ENCODE assay signal across 1 cellular context in the genomic region with DNA sequence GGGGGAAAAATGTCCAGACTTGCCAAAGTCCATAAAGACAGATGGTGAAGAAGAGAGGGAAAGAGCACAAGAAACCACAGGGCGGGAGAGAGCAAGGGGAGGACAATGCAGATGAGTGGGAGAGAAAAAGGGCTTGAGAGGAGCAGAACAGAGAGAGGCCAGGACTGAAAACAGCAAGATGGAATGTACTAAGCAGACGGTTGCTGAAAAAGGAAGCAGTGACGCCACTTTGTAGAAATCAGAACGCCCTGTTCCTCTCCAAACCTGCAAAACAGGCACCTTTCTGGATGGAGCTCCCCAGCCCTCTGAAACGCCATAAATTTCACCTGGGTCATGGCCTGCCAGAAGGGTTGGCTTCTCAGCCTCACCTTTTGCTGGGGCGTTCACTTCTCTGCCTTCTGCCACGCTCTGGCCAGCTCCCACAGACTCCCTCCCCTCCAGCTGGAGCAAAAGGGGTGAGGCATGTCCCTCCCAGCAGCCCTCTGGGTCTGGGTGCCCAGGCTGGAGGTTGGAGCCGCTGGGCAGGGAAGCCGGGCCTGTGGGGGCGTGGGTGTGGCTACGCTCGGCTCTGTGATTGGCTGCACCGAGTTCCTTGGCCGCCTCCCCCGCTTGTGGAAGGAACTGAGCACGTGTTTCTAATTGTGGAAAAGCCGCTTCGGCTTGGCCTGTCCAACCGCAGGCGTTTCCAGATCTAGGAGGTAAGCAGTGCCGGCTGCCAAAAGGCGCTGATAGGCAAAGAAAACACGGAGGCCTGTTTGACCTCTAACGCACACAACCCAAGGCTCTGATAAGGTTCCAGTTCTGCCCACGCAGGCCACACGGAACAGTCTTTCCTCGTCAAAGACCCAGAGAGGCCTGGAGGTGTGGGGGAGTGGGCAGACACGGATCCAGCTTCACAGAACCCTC.
TF ChIP-seq lines count a peak whose summit lies in the region.

No MANE protein-coding gene starts in this region.

TF ChIP-seq in K562, 482 proteins besides CTCF, POLR2A, EP300 and RAD21 (continued from another document and continues in another):
- TF ChIP-seq, protein P1, sequence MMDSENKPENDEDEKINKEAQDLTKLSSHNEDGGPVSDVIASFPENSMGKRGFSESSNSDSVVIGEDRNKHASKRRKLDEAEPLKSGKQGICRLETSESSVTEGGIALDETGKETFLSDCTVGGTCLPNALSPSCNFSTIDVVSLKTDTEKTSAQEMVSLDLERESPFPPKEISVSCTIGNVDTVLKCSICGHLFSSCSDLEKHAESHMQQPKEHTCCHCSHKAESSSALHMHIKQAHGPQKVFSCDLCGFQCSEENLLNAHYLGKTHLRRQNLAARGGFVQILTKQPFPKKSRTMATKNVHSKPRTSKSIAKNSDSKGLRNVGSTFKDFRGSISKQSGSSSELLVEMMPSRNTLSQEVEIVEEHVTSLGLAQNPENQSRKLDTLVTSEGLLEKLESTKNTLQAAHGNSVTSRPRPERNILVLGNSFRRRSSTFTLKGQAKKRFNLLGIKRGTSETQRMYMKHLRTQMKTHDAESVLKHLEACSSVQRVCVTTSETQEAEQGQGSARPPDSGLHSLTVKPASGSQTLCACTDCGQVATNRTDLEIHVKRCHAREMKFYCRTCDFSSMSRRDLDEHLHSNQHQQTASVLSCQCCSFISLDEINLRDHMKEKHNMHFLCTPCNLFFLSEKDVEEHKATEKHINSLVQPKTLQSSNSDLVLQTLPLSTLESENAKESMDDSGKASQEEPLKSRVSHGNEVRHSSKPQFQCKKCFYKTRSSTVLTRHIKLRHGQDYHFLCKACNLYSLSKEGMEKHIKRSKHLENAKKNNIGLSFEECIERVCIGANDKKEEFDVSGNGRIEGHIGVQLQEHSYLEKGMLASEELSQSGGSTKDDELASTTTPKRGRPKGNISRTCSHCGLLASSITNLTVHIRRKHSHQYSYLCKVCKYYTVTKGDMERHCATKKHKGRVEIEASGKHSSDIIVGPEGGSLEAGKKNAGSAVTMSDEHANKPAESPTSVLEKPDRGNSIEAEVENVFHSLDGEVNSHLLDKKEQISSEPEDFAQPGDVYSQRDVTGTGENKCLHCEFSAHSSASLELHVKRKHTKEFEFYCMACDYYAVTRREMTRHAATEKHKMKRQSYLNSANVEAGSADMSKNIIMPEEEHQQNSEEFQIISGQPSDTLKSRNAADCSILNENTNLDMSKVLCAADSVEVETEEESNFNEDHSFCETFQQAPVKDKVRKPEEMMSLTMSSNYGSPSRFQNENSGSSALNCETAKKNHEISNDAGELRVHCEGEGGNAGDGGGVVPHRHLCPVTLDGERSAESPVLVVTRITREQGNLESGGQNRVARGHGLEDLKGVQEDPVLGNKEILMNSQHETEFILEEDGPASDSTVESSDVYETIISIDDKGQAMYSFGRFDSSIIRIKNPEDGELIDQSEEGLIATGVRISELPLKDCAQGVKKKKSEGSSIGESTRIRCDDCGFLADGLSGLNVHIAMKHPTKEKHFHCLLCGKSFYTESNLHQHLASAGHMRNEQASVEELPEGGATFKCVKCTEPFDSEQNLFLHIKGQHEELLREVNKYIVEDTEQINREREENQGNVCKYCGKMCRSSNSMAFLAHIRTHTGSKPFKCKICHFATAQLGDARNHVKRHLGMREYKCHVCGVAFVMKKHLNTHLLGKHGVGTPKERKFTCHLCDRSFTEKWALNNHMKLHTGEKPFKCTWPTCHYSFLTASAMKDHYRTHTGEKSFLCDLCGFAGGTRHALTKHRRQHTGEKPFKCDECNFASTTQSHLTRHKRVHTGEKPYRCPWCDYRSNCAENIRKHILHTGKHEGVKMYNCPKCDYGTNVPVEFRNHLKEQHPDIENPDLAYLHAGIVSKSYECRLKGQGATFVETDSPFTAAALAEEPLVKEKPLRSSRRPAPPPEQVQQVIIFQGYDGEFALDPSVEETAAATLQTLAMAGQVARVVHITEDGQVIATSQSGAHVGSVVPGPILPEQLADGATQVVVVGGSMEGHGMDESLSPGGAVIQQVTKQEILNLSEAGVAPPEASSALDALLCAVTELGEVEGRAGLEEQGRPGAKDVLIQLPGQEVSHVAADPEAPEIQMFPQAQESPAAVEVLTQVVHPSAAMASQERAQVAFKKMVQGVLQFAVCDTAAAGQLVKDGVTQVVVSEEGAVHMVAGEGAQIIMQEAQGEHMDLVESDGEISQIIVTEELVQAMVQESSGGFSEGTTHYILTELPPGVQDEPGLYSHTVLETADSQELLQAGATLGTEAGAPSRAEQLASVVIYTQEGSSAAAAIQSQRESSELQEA (IDR thresholded peaks at IDR 0.05; ENCODE audit: low read depth) = no peak
- TF ChIP-seq FOXM1 (IDR thresholded peaks at IDR 0.05; ENCODE audit: low read depth) (peak; percentile 15; the same call in 1 of the 2 replicates), FOXM1 (CRISPR knock-in tag; IDR thresholded peaks at IDR 0.05; ENCODE audit: low read depth) (no peak), SMARCA4 (IDR thresholded peaks at IDR 0.05) (peak; percentile 27; the same call in 1 of the 2 replicates), ZNF134 (CRISPR knock-in tag; conservative IDR thresholded peaks at IDR 0.05) (no peak), SP1 (CRISPR knock-in tag; IDR thresholded peaks at IDR 0.05) (0 out of 2 replicates have a peak, but pooled peaks have one; percentile 45), ZNF668 (CRISPR knock-in tag; IDR thresholded peaks at IDR 0.05) (peak; percentile 24; the same call in 1 of the 2 replicates), RBFOX2 (IDR thresholded peaks at IDR 0.05; ENCODE audit: low read depth, low read length) (peak; percentile 67), SMARCE1 (IDR thresholded peaks at IDR 0.05) (peak; percentile 17; the same call in 1 of the 2 replicates), CCNT2 (IDR thresholded peaks at IDR 0.05; ENCODE audit: borderline replicate concordance, extremely low read depth, insufficient read length, low read depth, low read length) (peak; percentile 34), DMBX1 (CRISPR knock-in tag; IDR thresholded peaks at IDR 0.05; ENCODE audit: borderline replicate concordance) (peak; percentile 81), MYBL2 (IDR thresholded peaks at IDR 0.05; ENCODE audit: low read depth) (no peak), MYBL2 (CRISPR knock-in tag; IDR thresholded peaks at IDR 0.05; ENCODE audit: borderline replicate concordance) (no peak), MED1 (CRISPR knock-in tag; IDR thresholded peaks at IDR 0.05; ENCODE audit: borderline replicate concordance) (no peak), GTF2A2 (tag; IDR thresholded peaks at IDR 0.05) (no peak), HMGN3 (IDR thresholded peaks at IDR 0.05; ENCODE audit: borderline replicate concordance, extremely low read depth, insufficient read length, low read depth, low read length) (peak; percentile 42), POLR2AphosphoS5 (IDR thresholded peaks at IDR 0.05; ENCODE audit: control insufficient read depth, insufficient read depth, low read depth, low read length) (peak; percentile 37; the same call in 1 of the 2 replicates), CHD2 (IDR thresholded peaks at IDR 0.05; ENCODE audit: low read depth, low read length) (peak; percentile 17; the same call in 1 of the 2 replicates), ZNF133 (CRISPR knock-in tag; IDR thresholded peaks at IDR 0.05) (no peak), SAFB (IDR thresholded peaks at IDR 0.05; ENCODE audit: borderline replicate concordance, low read depth, low read length) (no peak), CHD4 (IDR thresholded peaks at IDR 0.05; ENCODE audit: insufficient read depth, insufficient replicate concordance, low read depth, low read length, poor library complexity, severe bottlenecking) (no peak), POLR2H (tag; IDR thresholded peaks at IDR 0.05; ENCODE audit: low read depth) (no peak), GTF2F1 (IDR thresholded peaks at IDR 0.05; ENCODE audit: low read depth, low read length) (no peak), CBX1 (IDR thresholded peaks at IDR 0.05; ENCODE audit: low read depth) (0 out of 2 replicates have a peak, but pooled peaks have one; percentile 53), TEAD1 (CRISPR knock-in tag; IDR thresholded peaks at IDR 0.05) (peak in 1 of 2 experiments; percentile 13; a peak in 1 of 4 replicates), RAD51 (IDR thresholded peaks at IDR 0.05; ENCODE audit: borderline replicate concordance, low read depth) (peak; percentile 81), ASH1L (IDR thresholded peaks at IDR 0.05; ENCODE audit: borderline replicate concordance, low read depth, partially characterized antibody) (no peak)
- TF ChIP-seq, protein P2, sequence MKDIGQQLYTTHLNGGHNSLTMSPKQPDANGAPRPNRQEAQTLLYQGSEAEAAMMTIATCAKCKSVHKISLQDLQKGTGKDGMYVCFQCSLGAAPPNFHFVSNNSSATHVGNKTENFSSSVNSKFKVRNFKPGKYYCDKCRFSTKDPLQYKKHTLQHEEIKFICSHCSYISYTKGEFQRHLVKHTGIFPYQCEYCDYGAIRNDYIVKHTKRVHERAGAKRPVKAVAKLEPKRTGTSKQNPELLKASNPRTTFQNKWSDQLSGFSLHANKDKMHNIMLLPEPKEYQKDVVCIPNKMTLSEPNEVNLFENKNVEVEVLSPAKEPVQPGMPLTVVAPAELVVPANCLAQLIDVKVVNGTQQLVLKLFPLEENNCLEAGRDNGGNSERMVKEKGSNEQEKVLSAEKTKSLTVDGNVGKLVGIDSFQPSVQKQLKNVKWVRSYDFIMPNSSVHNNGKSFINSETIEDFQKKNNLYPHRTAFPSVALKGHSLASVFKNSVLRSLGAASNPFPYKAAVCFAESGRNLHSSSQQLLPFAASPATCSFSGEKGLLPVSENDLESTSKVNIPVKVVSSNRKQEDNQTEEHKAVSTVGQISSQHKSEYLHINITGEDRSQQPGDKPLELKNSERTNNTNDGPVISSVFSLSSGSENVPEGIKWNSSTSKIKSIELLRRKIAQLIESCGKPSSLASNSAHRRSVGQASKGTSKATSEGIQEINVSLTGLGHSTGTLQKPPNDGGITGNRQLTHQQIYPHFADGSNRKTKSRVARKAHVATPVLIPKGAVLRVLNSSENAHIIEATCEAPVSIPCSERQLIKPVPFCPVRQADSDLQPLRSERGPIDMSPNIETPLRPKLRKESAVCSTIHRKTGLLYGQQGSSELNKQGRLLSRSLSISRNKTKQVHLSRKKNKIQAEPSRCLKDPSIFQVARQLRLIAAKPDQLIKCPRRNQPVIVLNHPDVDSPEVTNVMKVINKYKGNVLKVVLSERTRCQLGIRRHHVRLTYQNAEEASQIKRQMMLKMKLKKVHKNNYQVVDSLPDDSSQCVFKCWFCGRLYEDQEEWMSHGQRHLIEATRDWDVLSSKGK (CRISPR knock-in tag; IDR thresholded peaks at IDR 0.05) = no peak
- TF ChIP-seq, protein P3, sequence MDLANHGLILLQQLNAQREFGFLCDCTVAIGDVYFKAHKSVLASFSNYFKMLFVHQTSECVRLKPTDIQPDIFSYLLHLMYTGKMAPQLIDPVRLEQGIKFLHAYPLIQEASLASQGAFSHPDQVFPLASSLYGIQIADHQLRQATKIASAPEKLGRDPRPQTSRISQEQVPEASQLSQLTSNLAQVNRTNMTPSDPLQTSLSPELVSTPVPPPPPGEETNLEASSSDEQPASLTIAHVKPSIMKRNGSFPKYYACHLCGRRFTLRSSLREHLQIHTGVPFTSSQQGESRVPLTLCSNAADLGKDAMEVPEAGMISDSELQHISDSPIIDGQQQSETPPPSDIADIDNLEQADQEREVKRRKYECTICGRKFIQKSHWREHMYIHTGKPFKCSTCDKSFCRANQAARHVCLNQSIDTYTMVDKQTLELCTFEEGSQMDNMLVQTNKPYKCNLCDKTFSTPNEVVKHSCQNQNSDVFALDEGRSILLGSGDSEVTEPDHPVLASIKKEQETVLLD (IDR thresholded peaks at IDR 0.05) = peak; percentile 72; the same call in 1 of the 2 replicates
- TF ChIP-seq, protein P4, sequence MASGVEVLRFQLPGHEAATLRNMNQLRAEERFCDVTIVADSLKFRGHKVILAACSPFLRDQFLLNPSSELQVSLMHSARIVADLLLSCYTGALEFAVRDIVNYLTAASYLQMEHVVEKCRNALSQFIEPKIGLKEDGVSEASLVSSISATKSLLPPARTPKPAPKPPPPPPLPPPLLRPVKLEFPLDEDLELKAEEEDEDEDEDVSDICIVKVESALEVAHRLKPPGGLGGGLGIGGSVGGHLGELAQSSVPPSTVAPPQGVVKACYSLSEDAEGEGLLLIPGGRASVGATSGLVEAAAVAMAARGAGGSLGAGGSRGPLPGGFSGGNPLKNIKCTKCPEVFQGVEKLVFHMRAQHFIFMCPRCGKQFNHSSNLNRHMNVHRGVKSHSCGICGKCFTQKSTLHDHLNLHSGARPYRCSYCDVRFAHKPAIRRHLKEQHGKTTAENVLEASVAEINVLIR (CRISPR knock-in tag; IDR thresholded peaks at IDR 0.05) = peak; percentile 24; the same call in 1 of the 2 replicates
- TF ChIP-seq, protein P5, sequence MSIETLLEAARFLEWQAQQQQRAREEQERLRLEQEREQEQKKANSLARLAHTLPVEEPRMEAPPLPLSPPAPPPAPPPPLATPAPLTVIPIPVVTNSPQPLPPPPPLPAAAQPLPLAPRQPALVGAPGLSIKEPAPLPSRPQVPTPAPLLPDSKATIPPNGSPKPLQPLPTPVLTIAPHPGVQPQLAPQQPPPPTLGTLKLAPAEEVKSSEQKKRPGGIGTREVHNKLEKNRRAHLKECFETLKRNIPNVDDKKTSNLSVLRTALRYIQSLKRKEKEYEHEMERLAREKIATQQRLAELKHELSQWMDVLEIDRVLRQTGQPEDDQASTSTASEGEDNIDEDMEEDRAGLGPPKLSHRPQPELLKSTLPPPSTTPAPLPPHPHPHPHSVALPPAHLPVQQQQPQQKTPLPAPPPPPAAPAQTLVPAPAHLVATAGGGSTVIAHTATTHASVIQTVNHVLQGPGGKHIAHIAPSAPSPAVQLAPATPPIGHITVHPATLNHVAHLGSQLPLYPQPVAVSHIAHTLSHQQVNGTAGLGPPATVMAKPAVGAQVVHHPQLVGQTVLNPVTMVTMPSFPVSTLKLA (conservative IDR thresholded peaks at IDR 0.05) = peak; percentile 95 to 98
- TF ChIP-seq, protein P6, sequence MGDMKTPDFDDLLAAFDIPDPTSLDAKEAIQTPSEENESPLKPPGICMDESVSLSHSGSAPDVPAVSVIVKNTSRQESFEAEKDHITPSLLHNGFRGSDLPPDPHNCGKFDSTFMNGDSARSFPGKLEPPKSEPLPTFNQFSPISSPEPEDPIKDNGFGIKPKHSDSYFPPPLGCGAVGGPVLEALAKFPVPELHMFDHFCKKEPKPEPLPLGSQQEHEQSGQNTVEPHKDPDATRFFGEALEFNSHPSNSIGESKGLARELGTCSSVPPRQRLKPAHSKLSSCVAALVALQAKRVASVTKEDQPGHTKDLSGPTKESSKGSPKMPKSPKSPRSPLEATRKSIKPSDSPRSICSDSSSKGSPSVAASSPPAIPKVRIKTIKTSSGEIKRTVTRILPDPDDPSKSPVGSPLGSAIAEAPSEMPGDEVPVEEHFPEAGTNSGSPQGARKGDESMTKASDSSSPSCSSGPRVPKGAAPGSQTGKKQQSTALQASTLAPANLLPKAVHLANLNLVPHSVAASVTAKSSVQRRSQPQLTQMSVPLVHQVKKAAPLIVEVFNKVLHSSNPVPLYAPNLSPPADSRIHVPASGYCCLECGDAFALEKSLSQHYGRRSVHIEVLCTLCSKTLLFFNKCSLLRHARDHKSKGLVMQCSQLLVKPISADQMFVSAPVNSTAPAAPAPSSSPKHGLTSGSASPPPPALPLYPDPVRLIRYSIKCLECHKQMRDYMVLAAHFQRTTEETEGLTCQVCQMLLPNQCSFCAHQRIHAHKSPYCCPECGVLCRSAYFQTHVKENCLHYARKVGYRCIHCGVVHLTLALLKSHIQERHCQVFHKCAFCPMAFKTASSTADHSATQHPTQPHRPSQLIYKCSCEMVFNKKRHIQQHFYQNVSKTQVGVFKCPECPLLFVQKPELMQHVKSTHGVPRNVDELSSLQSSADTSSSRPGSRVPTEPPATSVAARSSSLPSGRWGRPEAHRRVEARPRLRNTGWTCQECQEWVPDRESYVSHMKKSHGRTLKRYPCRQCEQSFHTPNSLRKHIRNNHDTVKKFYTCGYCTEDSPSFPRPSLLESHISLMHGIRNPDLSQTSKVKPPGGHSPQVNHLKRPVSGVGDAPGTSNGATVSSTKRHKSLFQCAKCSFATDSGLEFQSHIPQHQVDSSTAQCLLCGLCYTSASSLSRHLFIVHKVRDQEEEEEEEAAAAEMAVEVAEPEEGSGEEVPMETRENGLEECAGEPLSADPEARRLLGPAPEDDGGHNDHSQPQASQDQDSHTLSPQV (IDR thresholded peaks at IDR 0.05) = peak; percentile 96
